Comparison of ENCODE assay signal across 2 cellular contexts in genomic region chr13:110361365-110361911, GRCh38.
TF ChIP-seq lines count a peak whose summit lies in the region.

No MANE protein-coding gene starts in this region.

TF ChIP-seq in liver, 16 proteins besides CTCF, POLR2A, EP300 and RAD21 (continued from another document):
- TF ChIP-seq REST (IDR thresholded peaks at IDR 0.05) (peak; percentile 31), EGR1 (IDR thresholded peaks at IDR 0.05; ENCODE audit: low read depth in 2 of 2) (no peak), RXRA (IDR thresholded peaks at IDR 0.05) (peak in 1 of 2 donors; percentile 22), ATF3 (IDR thresholded peaks at IDR 0.05) (no peak), SP1 (IDR thresholded peaks at IDR 0.05) (no peak), HNF4G (IDR thresholded peaks at IDR 0.05) (no peak), JUND (IDR thresholded peaks at IDR 0.05) (no peak), TAF1 (conservative IDR thresholded peaks at IDR 0.05) (no peak), GABPA (IDR thresholded peaks at IDR 0.05 in 1 of 2, conservative IDR thresholded peaks at IDR 0.05 in 1 of 2) (no peak), FOXA2 (IDR thresholded peaks at IDR 0.05) (no peak), HNF4A (conservative IDR thresholded peaks at IDR 0.05) (no peak), ZBTB33 (IDR thresholded peaks at IDR 0.05) (no peak), MAX (IDR thresholded peaks at IDR 0.05) (no peak), FOXA1 (IDR thresholded peaks at IDR 0.05) (no peak), NR2F2 (IDR thresholded peaks at IDR 0.05) (no peak)

TF ChIP-seq in HepG2, 621 proteins besides CTCF, POLR2A, EP300 and RAD21:
- TF ChIP-seq REST (IDR thresholded peaks at IDR 0.05; ENCODE audit: borderline replicate concordance in 1 of 2, low read depth in 1 of 2, low read length in 2 of 2): no peak
- no peak for TF ChIP-seq ATAD3A (CRISPR knock-in tag; IDR thresholded peaks at IDR 0.05)
- TF ChIP-seq FIP1L1 (IDR thresholded peaks at IDR 0.05; ENCODE audit: borderline replicate concordance, insufficient read depth, low read depth, low read length): no peak
- no peak for TF ChIP-seq MYPOP (CRISPR knock-in tag; IDR thresholded peaks at IDR 0.05)
- TF ChIP-seq ZNF362 (CRISPR knock-in tag; IDR thresholded peaks at IDR 0.05; ENCODE audit: borderline replicate concordance): no peak
- no peak for TF ChIP-seq ZBED4 (CRISPR knock-in tag; IDR thresholded peaks at IDR 0.05; ENCODE audit: borderline replicate concordance)
- TF ChIP-seq ZNF615 (CRISPR knock-in tag; IDR thresholded peaks at IDR 0.05; ENCODE audit: borderline replicate concordance): no peak
- no peak for TF ChIP-seq TBX2 (CRISPR knock-in tag; IDR thresholded peaks at IDR 0.05; ENCODE audit: borderline replicate concordance)
- TF ChIP-seq EED (CRISPR knock-in tag; IDR thresholded peaks at IDR 0.05): no peak
- TF ChIP-seq ZNF10 (CRISPR knock-in tag; IDR thresholded peaks at IDR 0.05; ENCODE audit: borderline replicate concordance, low read depth): no peak
- TF ChIP-seq DR1 (CRISPR knock-in tag; IDR thresholded peaks at IDR 0.05): no peak
- TF ChIP-seq HNF1B (CRISPR knock-in tag; IDR thresholded peaks at IDR 0.05): no peak
